9 cellular contexts compared by ENCODE assay signal in the genomic region with DNA sequence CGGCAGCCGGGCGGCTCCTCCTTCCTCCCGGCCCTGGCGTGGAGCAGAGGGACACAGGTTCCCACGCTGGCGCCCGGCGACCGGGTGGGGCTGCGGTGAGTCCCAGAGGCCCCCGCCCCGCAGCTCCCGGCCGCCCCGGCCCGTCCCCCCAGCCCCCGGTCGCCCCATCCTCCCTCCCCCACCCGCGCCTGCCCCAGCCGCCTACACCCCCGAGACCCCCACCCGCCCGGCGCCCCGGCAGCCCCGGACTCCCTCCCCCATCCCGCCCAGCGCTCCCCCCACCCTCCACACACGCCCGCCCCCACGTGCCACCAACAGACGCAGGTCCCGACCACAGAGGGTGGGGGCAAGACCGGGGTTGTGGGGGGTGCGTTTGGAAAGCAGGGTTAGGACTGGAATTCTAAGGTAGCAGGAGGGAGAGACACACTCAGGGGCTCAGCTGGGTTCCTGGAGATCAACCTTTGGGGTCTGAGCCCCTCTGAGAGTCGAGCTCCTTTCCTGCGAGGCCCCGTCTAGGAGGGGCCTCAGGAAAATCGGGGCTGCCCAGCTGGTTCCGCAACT. TPM values are rescaled to one million over a fixed set of nuclear protein-coding genes. Genes with fewer than 3 reads are reported as not detected.
DNase-seq lines count a peak whose midpoint lies in the region; ATAC-seq and TF ChIP-seq lines count a peak whose summit lies in the region.
"Had no signal": no experiment of that assay in that cellular context is flagged by ENCODE, and none has a peak within 500 bp of the region (broad histone marks: within the 10 kb centered on the region; RNA-seq: fewer than 3 reads in every experiment).

No MANE protein-coding gene starts in this region.

- H3K4me1 Mint-ChIP-seq in effector memory CD8-positive, alpha-beta T cell (ENCODE audit: low read depth in 2 of 2): peaks cover 31 to 41% of the 10 kb centered on the region in 2 donors
- peaks cover 5% of the 10 kb centered on the region for H3K4me1 Mint-ChIP-seq in progenitor cell of endocrine pancreas (ENCODE audit: low read depth)

- H3K27me3 Mint-ChIP-seq in effector memory CD8-positive, alpha-beta T cell: no peaks in the 10 kb centered on the region
- peaks cover 16% of the 10 kb centered on the region for H3K27me3 Mint-ChIP-seq in progenitor cell of endocrine pancreas

- no peaks in the 10 kb centered on the region for H3K9me3 ChIP-seq in Peyer's patch

- peaks cover 0 to 17% (median 0%) of the 10 kb centered on the region in 3 donors for H3K36me3 ChIP-seq in Peyer's patch

- peak overlapping the region; percentile 88 to 96 (median 92) for H3K27ac ChIP-seq in Peyer's patch

- TF ChIP-seq POLR2A in Peyer's patch (IDR thresholded peaks at IDR 0.05) (no peak), erythroblast (IDR thresholded peaks at IDR 0.05; ENCODE audit: low read length) (no peak)

- H3K4me1 ChIP-seq in Peyer's patch: peaks cover 0 to 20% (median 4%) of the 10 kb centered on the region in 4 donors

- H3K4me3 ChIP-seq in GM12865 (ENCODE audit: low read depth, low read length): peak overlapping the region; percentile 51
- peak overlapping the region; percentile 62 to 87 (median 70) for H3K4me3 ChIP-seq in Peyer's patch

- peak overlapping the region; percentile 79 to 80 for H3K4me3 Mint-ChIP-seq in effector memory CD8-positive, alpha-beta T cell
- peak overlapping the region; percentile 69 for H3K4me3 Mint-ChIP-seq in progenitor cell of endocrine pancreas (ENCODE audit: low read depth)

- H3K9me3 Mint-ChIP-seq in effector memory CD8-positive, alpha-beta T cell: no peaks in the 10 kb centered on the region
- H3K9me3 Mint-ChIP-seq in progenitor cell of endocrine pancreas (ENCODE audit: low read depth): no peaks in the 10 kb centered on the region

- H3K27ac Mint-ChIP-seq in effector memory CD8-positive, alpha-beta T cell: peak overlapping the region; percentile 81 to 90
- H3K27ac Mint-ChIP-seq in progenitor cell of endocrine pancreas: no peak overlapping the region

- H3K36me3 Mint-ChIP-seq in effector memory CD8-positive, alpha-beta T cell (ENCODE audit: insufficient read depth): peaks cover 55% of the 10 kb centered on the region
- peaks cover 2% of the 10 kb centered on the region for H3K36me3 Mint-ChIP-seq in progenitor cell of endocrine pancreas (ENCODE audit: insufficient read depth)

- peak; percentile 39 for ATAC-seq in effector memory CD8-positive, alpha-beta T cell (replicated peaks)
- no peak for ATAC-seq in HG03442 (IDR thresholded peaks at IDR 0.05; ENCODE audit: unreplicated experiment)

- DNase-seq in GM12865 (ENCODE audit: low read depth) (no peak), Peyer's patch (peak in 1 of 3 donors; percentile 55), progenitor cell of endocrine pancreas (ENCODE audit: low spot score, unreplicated experiment) (no peak), NCI-H2029 (lab: John Stamatoyannopoulos, UW) (no peak), erythroblast (lab: John Stamatoyannopoulos, UW) (no peak), cortex of kidney (lab: John Stamatoyannopoulos, UW) (no peak)
- DNase-seq in effector memory CD8-positive, alpha-beta T cell: no peak

- H3K27me3 ChIP-seq in Peyer's patch: no peaks in the 10 kb centered on the region

- TF ChIP-seq CTCF in GM12865 (IDR thresholded peaks at IDR 0.05; ENCODE audit: insufficient read depth, low read depth, low read length, missing control alignments) (no peak), Peyer's patch (IDR thresholded peaks at IDR 0.05) (no peak), progenitor cell of endocrine pancreas (IDR thresholded peaks at IDR 0.05; ENCODE audit: unreplicated experiment) (no peak)

RNA-seq across cellular contexts. Expression of gene PGGHG, which starts 0.3 kb away (rescaled TPM):
- total RNA-seq in Peyer's patch (100 to 1,000 TPM in 3 of 4 donors, 10 to 100 TPM in 1; 94.2 to 385 (median 317) TPM), progenitor cell of endocrine pancreas (67.0 and 74.7 TPM in 2 replicates)

RNA-seq across cellular contexts. Expression of gene IFITM5, which starts 10.1 kb away (rescaled TPM):
- total RNA-seq in Peyer's patch (not detected), progenitor cell of endocrine pancreas (not detected in 2 replicates)
- total RNA-seq: NCI-H460 had no signal

RNA-seq across cellular contexts. Expression of gene NLRP6, which starts 11.0 kb away (rescaled TPM):
- total RNA-seq in Peyer's patch (100 to 1,000 TPM; 109 to 687 (median 492) TPM), progenitor cell of endocrine pancreas (not detected in 2 replicates)
- total RNA-seq: NCI-H460 had no signal

RNA-seq across cellular contexts. Expression of gene IFITM2, which starts 18.4 kb away (rescaled TPM):
- total RNA-seq in Peyer's patch: 10 to 100 TPM; 15.6 to 98.2 (median 46.0) TPM
- total RNA-seq in progenitor cell of endocrine pancreas: 33.2 and 33.5 TPM in 2 replicates

RNA-seq across cellular contexts. Expression of gene IFITM1, which starts 24.6 kb away (rescaled TPM):
- total RNA-seq in Peyer's patch (100 to 1,000 TPM in 2 of 4 donors, 10 to 100 TPM in 2; 45.9 to 141 (median 89.6) TPM), progenitor cell of endocrine pancreas (2.3 TPM in 2 replicates)

Comparison
In these comparisons a context has a peak if more than half of its experiments do, and no peak if none do; other contexts are left out.
1. RNA of gene NLRP6, which starts 11.0 kb away (total RNA-seq): 109 to 687 TPM in Peyer's patch; not detected in progenitor cell of endocrine pancreas; every median in the first group is over 100 times any median in the second.